In the genomic region with DNA sequence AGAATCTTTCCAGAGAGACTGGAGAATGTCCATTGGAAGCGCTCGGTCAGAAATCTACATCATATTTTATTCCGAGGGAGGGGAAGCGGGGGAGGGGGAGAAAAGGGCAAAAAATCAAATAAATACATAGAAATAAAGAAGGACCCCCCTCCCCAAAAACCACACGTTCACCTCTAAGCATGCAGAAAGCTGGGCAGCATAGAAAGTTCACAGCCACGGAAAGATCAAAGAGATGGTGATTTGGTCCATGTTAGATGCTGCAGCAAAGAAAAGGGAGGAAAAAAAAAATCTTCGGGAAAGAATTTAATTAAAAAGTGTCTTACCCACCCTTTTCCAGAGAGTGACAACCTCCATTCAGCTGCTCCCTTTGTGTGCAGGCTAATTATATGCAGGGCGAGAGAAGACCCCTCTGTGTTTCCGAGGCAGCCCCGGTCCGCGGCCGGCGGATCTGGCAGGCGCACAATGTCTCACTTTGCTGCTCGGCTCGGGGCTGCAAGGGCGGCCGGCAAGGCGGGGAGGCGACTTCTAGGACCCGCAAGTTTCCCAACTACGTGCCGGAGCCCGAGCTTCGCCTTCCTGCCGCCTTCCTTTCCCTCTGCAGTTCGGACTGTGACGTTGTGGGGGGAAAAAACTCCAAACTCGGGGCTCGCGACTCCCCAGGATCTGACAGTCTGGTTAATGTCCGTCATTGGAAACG, we compare ENCODE assay signal across 9 cellular contexts. TPM values are rescaled to one million over a fixed set of nuclear protein-coding genes. Genes with fewer than 3 reads are reported as not detected.
A peak's percentile ranks its signal among the peaks of the same experiment; 100 is the strongest.
DNase-seq lines count a peak whose midpoint lies in the region; ATAC-seq and TF ChIP-seq lines count a peak whose summit lies in the region.
"Had no signal": no experiment of that assay in that cellular context is flagged by ENCODE, and none has a peak within 500 bp of the region (broad histone marks: within the 10 kb centered on the region; RNA-seq: fewer than 3 reads in every experiment).

No MANE protein-coding gene starts in this region.

- H3K79me2 ChIP-seq in parathyroid adenoma, result no peaks in the 10 kb centered on the region

- H3K27me3 ChIP-seq in heart left ventricle (peaks cover 18 to 67% (median 50%) of the 10 kb centered on the region in 9 donors), parathyroid adenoma (ENCODE audit: control insufficient read depth, insufficient read depth, low read length) (no peaks in the 10 kb centered on the region)

- TF ChIP-seq CTCF in heart left ventricle (IDR thresholded peaks at IDR 0.05) (no peak), parathyroid adenoma (IDR thresholded peaks at IDR 0.05) (no peak)

- H3K4me1 ChIP-seq in ES-I3 (ENCODE audit: insufficient read depth, low read length) (peaks cover 22% of the 10 kb centered on the region), heart left ventricle (peaks cover 0 to 17% (median 10%) of the 10 kb centered on the region in 12 donors), parathyroid adenoma (no peaks in the 10 kb centered on the region)

- peak in 2 of 4 donors; percentile 22 to 34 for ATAC-seq in heart left ventricle
- no peak for ATAC-seq in HG03108 (IDR thresholded peaks at IDR 0.05; ENCODE audit: unreplicated experiment)
- ATAC-seq in HG03095 (IDR thresholded peaks at IDR 0.05; ENCODE audit: unreplicated experiment), result no peak

- TF ChIP-seq POLR2A in heart left ventricle (IDR thresholded peaks at IDR 0.05), result no peak

- no peak overlapping the region for H2AFZ ChIP-seq in parathyroid adenoma

- no peaks in the 10 kb centered on the region for H3K36me3 ChIP-seq in ES-I3 (ENCODE audit: insufficient read depth, low read length)
- no peaks in the 10 kb centered on the region for H3K36me3 ChIP-seq in heart left ventricle
- no peaks in the 10 kb centered on the region for H3K36me3 ChIP-seq in parathyroid adenoma (ENCODE audit: control insufficient read depth, insufficient read depth, low read length)

- WGBS in heart left ventricle, 4 donors, result 0 to 2% (median 1%) methylated on average over 32 to 34 of the region's 34 CpGs

- H3K4me3 ChIP-seq in heart left ventricle (peak overlapping the region in 11 of 12 donors; percentile 25 to 54 (median 44)), parathyroid adenoma (ENCODE audit: low read depth, low read length) (no peak overlapping the region)
- H3K4me3 ChIP-seq: mucosa of descending colon had no signal

- DNase-seq in SK-N-DZ (ENCODE audit: low spot score) (peak; percentile 61), heart left ventricle (no peak), GOT3 (lab: John Stamatoyannopoulos, UW) (no peak), glomerular visceral epithelial cell (ENCODE audit: extremely low spot score) (no peak)

- peak overlapping the region; percentile 56 for H3K4me2 ChIP-seq in parathyroid adenoma (ENCODE audit: low read length)

- no peak overlapping the region for H3K27ac ChIP-seq in heart left ventricle
- H3K27ac ChIP-seq in parathyroid adenoma, result no peak overlapping the region

- H3K9me3 ChIP-seq in ES-I3 (ENCODE audit: control insufficient read depth, insufficient read depth, low read length) (no peaks in the 10 kb centered on the region), heart left ventricle (no peaks in the 10 kb centered on the region), parathyroid adenoma (ENCODE audit: control insufficient read depth, low read length) (no peaks in the 10 kb centered on the region)
- H3K9me3 ChIP-seq: mucosa of descending colon had no signal

- intact Hi-C loops in heart left ventricle (cut with DNase I), result loop anchor here in 1 of 10 donors (10.0 kb wide), 1 partner anchor 229 kb away; no protein-coding TSS in a partner anchor

- peak overlapping the region; percentile 54; the same call in 1 of the 2 replicates for H3K9ac ChIP-seq in ES-I3 (ENCODE audit: low read depth, low read length)
- H3K9ac ChIP-seq in parathyroid adenoma, result no peak overlapping the region

RNA-seq across cellular contexts. Expression of gene LRRTM1, which starts 0.6 kb away (rescaled TPM):
- polyA plus RNA-seq in SK-N-DZ (2014; cell fraction: cytosol; rRNA removed), result 4.8 and 5.8 TPM in 2 replicates
- 10.2 and 10.7 TPM in 2 replicates for polyA plus RNA-seq in SK-N-DZ (2014; cell fraction: nucleus; rRNA removed)
- under 1 TPM in 6 of 9 donors, not detected in 3; 0.09 to 0.93 (median 0.23) TPM for total RNA-seq in heart left ventricle
- under 1 TPM; 0.19 to 0.27 TPM for polyA plus RNA-seq in heart left ventricle
